In the genomic region with DNA sequence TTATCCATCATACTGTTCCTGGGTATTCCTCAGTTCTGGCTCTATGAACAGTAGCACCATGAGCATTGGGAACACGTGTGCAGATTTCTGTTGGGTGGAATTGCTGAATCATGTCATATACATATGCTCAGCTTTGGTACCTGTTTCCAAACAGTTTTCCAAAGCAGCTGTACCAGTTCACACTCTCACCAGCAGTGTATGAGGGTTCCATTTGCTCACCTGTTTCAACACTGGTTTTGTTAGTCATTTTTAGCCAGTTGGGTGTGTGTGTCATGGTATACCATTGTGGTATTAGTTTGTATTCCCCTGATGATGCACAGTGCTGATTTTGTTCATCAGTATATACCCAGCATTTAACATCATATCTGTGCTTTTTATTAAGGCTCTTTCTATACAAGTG, we compare ENCODE assay signal across 26 cellular contexts. TPM values are rescaled to one million over a fixed set of nuclear protein-coding genes. Genes with fewer than 3 reads are reported as not detected.
"Had no signal": no experiment of that assay in that cellular context is flagged by ENCODE, and none has a peak within 500 bp of the region (broad histone marks: within the 10 kb centered on the region; RNA-seq: fewer than 3 reads in every experiment).

No MANE protein-coding gene starts in this region.

- H3K36me3 Mint-ChIP-seq: brain; mesothelial cell of epicardium; naive thymus-derived CD8-positive, alpha-beta T cell; neural progenitor cell; T-cell had no signal

- H3K27ac ChIP-seq: neural progenitor cell, right lobe of liver, spleen, VCaP had no signal

- H3K27ac Mint-ChIP-seq: activated CD8-positive, alpha-beta T cell treated with anti-CD3 and anti-CD28 coated beads, Interleukin-2, amount 10 ng/mL, durations not matched to agents 7 days and 5 days; activated T-helper 2 cell treated with anti-CD3 and anti-CD28 coated beads, Interferon-gamma antibody, Interleukin-2, Interleukin-4, amounts not matched to agents 10 μg/mL and 5 μg/mL and 100 μg/mL, durations not matched to agents 14 hours and 24 hours and 36 hours; brain; mesothelial cell of epicardium; neural progenitor cell; stimulated activated naive CD8-positive, alpha-beta T cell treated with anti-CD3 and anti-CD28 coated beads, Interleukin-15, Interleukin-2, amounts not matched to agents 100 ng/mL and 50 ng/mL, for 24 hours; T-cell; T-helper 2 cell treated with Interferon-gamma antibody and Interleukin-4, amounts not matched to agents 5 μg/mL and 100 μg/mL, for 36 hours had no signal

- H3K9me3 Mint-ChIP-seq: activated T-helper 2 cell treated with anti-CD3 and anti-CD28 coated beads, Interferon-gamma antibody, Interleukin-2, Interleukin-4, amounts not matched to agents 10 μg/mL and 5 μg/mL and 100 μg/mL, durations not matched to agents 14 hours and 24 hours and 36 hours; naive thymus-derived CD8-positive, alpha-beta T cell; neural progenitor cell; stimulated activated naive CD8-positive, alpha-beta T cell treated with anti-CD3 and anti-CD28 coated beads, Interleukin-15, Interleukin-2, amounts not matched to agents 100 ng/mL and 50 ng/mL, for 24 hours; T-cell; T-helper 2 cell treated with Interferon-gamma antibody and Interleukin-4, amounts not matched to agents 5 μg/mL and 100 μg/mL, for 36 hours had no signal

- H3K4me1 Mint-ChIP-seq: T-cell had no signal

- H3K27me3 ChIP-seq: hepatocyte, left lung, neural progenitor cell, right lobe of liver, spleen, suprapubic skin, uterus had no signal

- DNase-seq: activated CD4-positive, alpha-beta T cell treated with anti-CD3 and anti-CD28 coated beads, Interleukin-2, amount 50 U/mL, for 1 hour; activated CD8-positive, alpha-beta T cell treated with anti-CD3 and anti-CD28 coated beads, Interleukin-2, amount 10 ng/mL, durations not matched to agents 7 days and 5 days; activated naive CD4-positive, alpha-beta T cell; central memory CD4-positive, alpha-beta T cell; effector memory CD4-positive, alpha-beta T cell; kidney glomerular epithelial cell; left lung; naive thymus-derived CD8-positive, alpha-beta T cell; right lobe of liver; spleen; stimulated activated CD4-positive, alpha-beta T cell treated with anti-CD3 and anti-CD28 coated beads, Interleukin-4, amount 100 ng/mL, for 1 hour; T-cell; trophoblast cell; uterus had no signal

- ATAC-seq: activated CD8-positive, alpha-beta T cell treated with anti-CD3 and anti-CD28 coated beads, Interleukin-2, amount 10 ng/mL, durations not matched to agents 7 days and 5 days; left lung; naive thymus-derived CD8-positive, alpha-beta T cell; SK-N-SH treated with all-trans-retinoic acid at 6 μM for 48 hours; T-cell had no signal

- H3K27me3 Mint-ChIP-seq: brain; naive thymus-derived CD8-positive, alpha-beta T cell; stimulated activated naive CD8-positive, alpha-beta T cell treated with anti-CD3 and anti-CD28 coated beads, Interleukin-15, Interleukin-2, amounts not matched to agents 100 ng/mL and 50 ng/mL, for 24 hours; T-cell had no signal

- H3K4me1 ChIP-seq: neural progenitor cell, right lobe of liver had no signal

- H3K9me3 ChIP-seq: left lung, right lobe of liver, spleen, suprapubic skin, uterus had no signal

- H3K4me3 ChIP-seq: hepatocyte, left lung, neural progenitor cell, right lobe of liver, spleen, suprapubic skin, uterus had no signal

- H3K36me3 ChIP-seq: left lung, neural progenitor cell, right lobe of liver, spleen, suprapubic skin, uterus had no signal

- H3K4me3 Mint-ChIP-seq: activated CD8-positive, alpha-beta T cell treated with anti-CD3 and anti-CD28 coated beads, Interleukin-2, amount 10 ng/mL, durations not matched to agents 7 days and 5 days; brain; mesothelial cell of epicardium; naive thymus-derived CD8-positive, alpha-beta T cell; neural progenitor cell; stimulated activated naive CD8-positive, alpha-beta T cell treated with anti-CD3 and anti-CD28 coated beads, Interleukin-15, Interleukin-2, amounts not matched to agents 100 ng/mL and 50 ng/mL, for 24 hours; T-cell; T-helper 2 cell treated with Interferon-gamma antibody and Interleukin-4, amounts not matched to agents 5 μg/mL and 100 μg/mL, for 36 hours had no signal

RNA-seq across cellular contexts. Expression of a gene that starts 56.7 kb away (rescaled TPM):
- total RNA-seq: activated CD8-positive, alpha-beta T cell treated with anti-CD3 and anti-CD28 coated beads, Interleukin-2, amount 10 ng/mL, durations not matched to agents 7 days and 5 days; activated T-helper 2 cell treated with anti-CD3 and anti-CD28 coated beads, Interferon-gamma antibody, Interleukin-2, Interleukin-4, amounts not matched to agents 10 μg/mL and 5 μg/mL and 100 μg/mL, durations not matched to agents 14 hours and 24 hours and 36 hours; dermis microvascular lymphatic vessel endothelial cell; lung microvascular endothelial cell; mesothelial cell of epicardium; naive thymus-derived CD8-positive, alpha-beta T cell; T-cell had no signal
- polyA plus RNA-seq: naive thymus-derived CD8-positive, alpha-beta T cell had no signal
